ENCODE assay signal across 8 cellular contexts in genomic region chr7:140479739-140480084, GRCh38. TPM values are rescaled to one million over a fixed set of nuclear protein-coding genes. Genes with fewer than 3 reads are reported as not detected.
A peak's percentile ranks its signal among the peaks of the same experiment; 100 is the strongest.
DNase-seq lines count a peak whose midpoint lies in the region; ATAC-seq and TF ChIP-seq lines count a peak whose summit lies in the region.

No MANE protein-coding gene starts in this region.

- TF ChIP-seq CTCF in AG10803 (conservative IDR thresholded peaks at IDR 0.05; ENCODE audit: low read length), result no peak
- TF ChIP-seq CTCF in cardiac fibroblast (IDR thresholded peaks at IDR 0.05; ENCODE audit: low read depth, low read length), result no peak

- H3K4me3 ChIP-seq in AG10803 (ENCODE audit: low read length) (peak overlapping the region; percentile 81), cardiac fibroblast (replicated peaks in 1 of 2; ENCODE audit: low read depth in 2 of 2, low read length in 2 of 2) (peak overlapping the region; percentile 85 to 94)

- H3K9me3 Mint-ChIP-seq in naive B cell, result no peaks in the 10 kb centered on the region

- H3K4me1 Mint-ChIP-seq in naive B cell, result peaks cover 14 to 30% (median 26%) of the 10 kb centered on the region in 3 donors

- no peaks in the 10 kb centered on the region for H3K27me3 Mint-ChIP-seq in naive B cell

- DNase-seq in AG10803 (ENCODE audit: low read depth) (no peak), cardiac fibroblast (ENCODE audit: low read depth in 2 of 2) (peak in 1 of 2 donors; percentile 12), naive B cell (no peak), cerebellum (ENCODE audit: low spot score) (no peak), NCI-H748 treated with DMSO at 0.1 percent for 48 hours (lab: John Stamatoyannopoulos, UW) (no peak)

- ATAC-seq in HG03159 (IDR thresholded peaks at IDR 0.05; ENCODE audit: unreplicated experiment) (peak; percentile 5), naive B cell (ENCODE audit: low read depth in 2 of 2) (no peak), HG02852 (IDR thresholded peaks at IDR 0.05; ENCODE audit: unreplicated experiment) (no peak), GM21576 (IDR thresholded peaks at IDR 0.05; ENCODE audit: unreplicated experiment) (no peak)

- peak overlapping the region; percentile 96 to 100 (median 99) for H3K4me3 Mint-ChIP-seq in naive B cell

- H3K27ac Mint-ChIP-seq in naive B cell, result peak overlapping the region in 3 of 6 donors; percentile 11 to 98 (median 95)

- no peaks in the 10 kb centered on the region for H3K36me3 Mint-ChIP-seq in naive B cell

RNA-seq across cellular contexts. Expression of gene MKRN1, which starts 0.4 kb away (rescaled TPM):
- 100 to 1,000 TPM in 5 of 6 donors, 10 to 100 TPM in 1; 99.0 to 151 (median 120) TPM for polyA plus RNA-seq in naive B cell (ENCODE audit: low read depth in 6 of 6)
- total RNA-seq in cerebellum, result 74.8 TPM
